Comparison of ENCODE assay signal across 16 cellular contexts in the genomic region with DNA sequence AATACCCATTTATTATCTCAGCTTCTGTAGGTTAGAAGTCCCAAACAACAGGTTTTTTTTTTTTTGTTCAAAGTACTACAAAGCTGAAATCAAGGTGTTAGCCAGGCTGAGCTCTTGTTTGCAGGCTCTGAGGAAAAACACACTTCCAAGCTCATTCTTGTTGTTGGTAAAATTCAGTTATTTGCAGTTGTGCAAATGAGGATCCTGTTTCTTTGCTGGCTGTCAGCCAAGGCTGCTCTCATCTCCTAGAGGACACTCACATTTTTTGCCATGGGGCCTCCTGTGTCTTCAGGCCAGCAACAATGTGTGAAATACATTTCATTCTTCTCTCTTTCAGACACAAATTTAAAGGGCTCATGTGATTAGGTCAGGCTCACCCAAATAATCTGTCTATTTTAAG.
DNase-seq lines count a peak whose midpoint lies in the region; ATAC-seq and TF ChIP-seq lines count a peak whose summit lies in the region.
"Had no signal": no experiment of that assay in that cellular context is flagged by ENCODE, and none has a peak within 500 bp of the region (broad histone marks: within the 10 kb centered on the region; RNA-seq: fewer than 3 reads in every experiment).

No MANE protein-coding gene starts in this region.

- DNase-seq in NCI-H1694 treated with DMSO at 0.1 percent for 48 hours (lab: John Stamatoyannopoulos, UW) (peak; percentile 5), NCI-H1694 (lab: John Stamatoyannopoulos, UW) (no peak), NCI-H1105 (lab: John Stamatoyannopoulos, UW) (peak; percentile 1), PC-3 (peak; percentile 30), iris pigment epithelial cell (ENCODE audit: low read depth) (peak; percentile 53), aorta (no peak)
- DNase-seq in CD4-positive, alpha-beta T cell = no peak
- no peak for DNase-seq in activated CD4-positive, alpha-beta memory T cell treated with anti-CD3 and anti-CD28 coated beads for 36 hours
- DNase-seq: activated naive CD4-positive, alpha-beta T cell treated with anti-CD3 and anti-CD28 coated beads for 36 hours; DMS153; MG63; posterior cingulate gyrus; T1000; upper lobe of left lung had no signal

- no peak overlapping the region for H3K9ac ChIP-seq in PC-3 (ENCODE audit: low read length)

- POLR2A ChIA-PET in PC-3 (lab: Charles Lee; ENCODE audit: unreplicated experiment) = no interaction called here
- POLR2A ChIA-PET in CD4-positive, alpha-beta T cell (lab: Charles Lee) = no interaction called here
- POLR2A ChIA-PET in activated CD4-positive, alpha-beta memory T cell treated with anti-CD3 and anti-CD28 coated beads for 36 hours (lab: Charles Lee) = no interaction called here

- BruUV-seq in PC-3 (replicated peaks; lab: Mats Ljungman, UMichigan) = no TSS peak

- ATAC-seq in PC-3 (no peak), aorta (ENCODE audit: low FRiP score) (no peak)
- no peak for ATAC-seq in CD4-positive, alpha-beta T cell (ENCODE audit: poor library complexity)
- ATAC-seq: A549, Panc1 had no signal

- intact Hi-C loops in PC-3 (cut with micrococcal nuclease) (no loop called here), aorta (cut with DNase I) (no loop called here)
- intact Hi-C loops in CD4-positive, alpha-beta T cell (cut with DNase I, micrococcal nuclease) = no loop called here
- intact Hi-C loops in activated CD4-positive, alpha-beta memory T cell treated with anti-CD3 and anti-CD28 coated beads for 36 hours (cut with micrococcal nuclease) = no loop called here

- no peak overlapping the region for H2AFZ ChIP-seq in PC-3 (ENCODE audit: low read length)

- no peaks in the 10 kb centered on the region for H3K4me1 ChIP-seq in PC-3 (ENCODE audit: insufficient read depth, low read length)
- no peaks in the 10 kb centered on the region for H3K4me1 ChIP-seq in aorta (ENCODE audit: control insufficient read depth in 1 of 2, insufficient read depth in 2 of 2, low read length in 2 of 2)
- H3K4me1 ChIP-seq: A549, upper lobe of left lung had no signal

- H3K27ac ChIP-seq in PC-3 (ENCODE audit: low read length) (no peak overlapping the region), aorta (ENCODE audit: low read depth in 1 of 2, low read length in 2 of 2) (no peak overlapping the region)
- no peak overlapping the region for H3K27ac ChIP-seq in CD4-positive, alpha-beta T cell (ENCODE audit: low read depth, low read length)
- H3K27ac ChIP-seq: A549, upper lobe of left lung had no signal

- H3K79me2 ChIP-seq in PC-3 (ENCODE audit: low read length) = no peaks in the 10 kb centered on the region

- no peaks in the 10 kb centered on the region for H3K9me3 ChIP-seq in PC-3 (ENCODE audit: low read length)
- H3K9me3 ChIP-seq in CD4-positive, alpha-beta T cell (ENCODE audit: control insufficient read depth, low read length) = no peaks in the 10 kb centered on the region
- H3K9me3 ChIP-seq in aorta (ENCODE audit: control insufficient read depth, low read length) = no peaks in the 10 kb centered on the region
- H3K9me3 ChIP-seq: A549, MG63, upper lobe of left lung had no signal

- no peaks in the 10 kb centered on the region for H3K9me2 ChIP-seq in PC-3 (replicated peaks; ENCODE audit: low read length)

- CTCF ChIA-PET in PC-3 (lab: Charles Lee) = interaction anchor here (0.9 kb wide), 1 partner anchor 12 kb away, joined by 5 read pairs; no protein-coding TSS in a partner anchor
- CTCF ChIA-PET in CD4-positive, alpha-beta T cell (lab: Charles Lee) = no interaction called here
- CTCF ChIA-PET in activated CD4-positive, alpha-beta memory T cell treated with anti-CD3 and anti-CD28 coated beads for 36 hours (lab: Charles Lee) = interaction anchor here (1.0 kb wide), 1 partner anchor 11 kb away, joined by 3 read pairs; no protein-coding TSS in a partner anchor

- H3K4me1 Mint-ChIP-seq in CD4-positive, alpha-beta T cell (ENCODE audit: low read depth) = no peaks in the 10 kb centered on the region
- H3K4me1 Mint-ChIP-seq in activated CD4-positive, alpha-beta memory T cell treated with anti-CD3 and anti-CD28 coated beads for 36 hours (ENCODE audit: low read depth) = no peaks in the 10 kb centered on the region

- H3K27me3 ChIP-seq in PC-3 (ENCODE audit: low read length) (no peaks in the 10 kb centered on the region), aorta (ENCODE audit: control insufficient read depth in 1 of 2, insufficient read depth in 2 of 2, low read length in 1 of 2) (no peaks in the 10 kb centered on the region)
- H3K27me3 ChIP-seq in CD4-positive, alpha-beta T cell (ENCODE audit: control insufficient read depth, insufficient read depth, low read length) = no peaks in the 10 kb centered on the region
- H3K27me3 ChIP-seq: MG63, upper lobe of left lung had no signal

- peaks cover 4% of the 10 kb centered on the region for H3K27me3 Mint-ChIP-seq in CD4-positive, alpha-beta T cell
- H3K27me3 Mint-ChIP-seq in activated CD4-positive, alpha-beta memory T cell treated with anti-CD3 and anti-CD28 coated beads for 36 hours = no peaks in the 10 kb centered on the region

- no peak overlapping the region for H3K27ac Mint-ChIP-seq in CD4-positive, alpha-beta T cell
- no peak overlapping the region for H3K27ac Mint-ChIP-seq in activated CD4-positive, alpha-beta memory T cell treated with anti-CD3 and anti-CD28 coated beads for 36 hours
- H3K27ac Mint-ChIP-seq: activated naive CD4-positive, alpha-beta T cell treated with anti-CD3 and anti-CD28 coated beads for 36 hours had no signal

- TF ChIP-seq CTCF in PC-3 (conservative IDR thresholded peaks at IDR 0.05; ENCODE audit: low read depth, low read length) = no peak
- no peak for TF ChIP-seq CTCF in CD4-positive, alpha-beta T cell (IDR thresholded peaks at IDR 0.05)

- H3K36me3 ChIP-seq in PC-3 (ENCODE audit: low read depth, low read length) = no peaks in the 10 kb centered on the region
- H3K36me3 ChIP-seq in aorta (ENCODE audit: control insufficient read depth in 1 of 2, insufficient read depth in 2 of 2, low read length in 1 of 2) = no peaks in the 10 kb centered on the region
- H3K36me3 ChIP-seq: MG63, upper lobe of left lung had no signal

- H3K36me3 Mint-ChIP-seq in CD4-positive, alpha-beta T cell (ENCODE audit: low read depth) = no peaks in the 10 kb centered on the region
- no peaks in the 10 kb centered on the region for H3K36me3 Mint-ChIP-seq in activated CD4-positive, alpha-beta memory T cell treated with anti-CD3 and anti-CD28 coated beads for 36 hours

- H3K4me3 ChIP-seq in PC-3 (ENCODE audit: low read length) (no peak overlapping the region), aorta (ENCODE audit: low read length in 2 of 2) (no peak overlapping the region)
- H3K4me3 ChIP-seq: A549, MG63, upper lobe of left lung had no signal

- H3K4me3 Mint-ChIP-seq in CD4-positive, alpha-beta T cell = no peak overlapping the region
- H3K4me3 Mint-ChIP-seq in activated CD4-positive, alpha-beta memory T cell treated with anti-CD3 and anti-CD28 coated beads for 36 hours = no peak overlapping the region
- H3K4me3 Mint-ChIP-seq: activated naive CD4-positive, alpha-beta T cell treated with anti-CD3 and anti-CD28 coated beads for 36 hours had no signal

- no peak overlapping the region for H3K4me2 ChIP-seq in PC-3 (ENCODE audit: low read length)
- H3K4me2 ChIP-seq: A549 had no signal

- H3F3A ChIP-seq in PC-3 (ENCODE audit: low read length, unreplicated experiment) = no peaks in the 10 kb centered on the region

- H4K20me1 ChIP-seq in PC-3 (ENCODE audit: low read length) = no peaks in the 10 kb centered on the region

- H3K9me3 Mint-ChIP-seq in CD4-positive, alpha-beta T cell = no peaks in the 10 kb centered on the region
- H3K9me3 Mint-ChIP-seq in activated CD4-positive, alpha-beta memory T cell treated with anti-CD3 and anti-CD28 coated beads for 36 hours = no peaks in the 10 kb centered on the region
- H3K9me3 Mint-ChIP-seq: activated naive CD4-positive, alpha-beta T cell treated with anti-CD3 and anti-CD28 coated beads for 36 hours had no signal

Comparison
In these comparisons a context has a peak if more than half of its experiments do, and no peak if none do; other contexts are left out.
1. DNase-seq: peak in NCI-H1694 treated with DMSO at 0.1 percent for 48 hours (single experiment), NCI-H1105 (single experiment), PC-3 (single experiment) and iris pigment epithelial cell (single experiment); none in NCI-H1694 (single experiment), CD4-positive, alpha-beta T cell (0 of 10), activated CD4-positive, alpha-beta memory T cell treated with anti-CD3 and anti-CD28 coated beads for 36 hours (single experiment) and aorta (0 of 2).